ENCODE assay signal across 12 cellular contexts in the genomic region with DNA sequence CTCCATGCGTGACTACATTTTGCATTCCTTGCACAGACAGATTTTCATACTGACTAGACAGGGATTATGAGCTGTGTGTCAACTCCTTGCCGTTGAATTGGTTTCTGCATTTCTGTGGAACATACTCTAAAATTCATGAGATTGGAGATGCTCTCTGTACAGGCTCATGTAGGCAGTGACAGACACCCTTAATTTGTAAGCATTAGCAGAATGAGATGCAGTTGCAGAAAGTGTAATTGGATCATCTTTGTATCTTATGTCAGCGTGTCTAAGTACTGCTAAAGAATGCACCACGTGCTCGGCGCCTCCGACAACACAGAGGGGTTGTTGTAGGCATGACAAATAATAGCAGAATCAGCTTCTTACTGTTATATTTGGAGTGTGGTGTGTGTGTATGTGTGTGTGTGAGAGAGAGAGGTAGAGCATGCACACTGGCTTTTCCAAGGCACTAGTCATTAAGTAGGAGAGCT.
"Had no signal": no experiment of that assay in that cellular context is flagged by ENCODE, and none has a peak within 500 bp of the region (broad histone marks: within the 10 kb centered on the region; RNA-seq: fewer than 3 reads in every experiment).

No MANE protein-coding gene starts in this region.

- H3K4me1 Mint-ChIP-seq: T-helper 17 cell, WTC11 had no signal

- H3K27ac Mint-ChIP-seq: activated naive CD4-positive, alpha-beta T cell treated with anti-CD3 and anti-CD28 coated beads for 36 hours; T-helper 17 cell; WTC11 had no signal

- ATAC-seq: left ventricle myocardium superior, T-helper 17 cell, WTC11 had no signal

- H3K9me3 Mint-ChIP-seq: activated naive CD4-positive, alpha-beta T cell treated with anti-CD3 and anti-CD28 coated beads for 36 hours had no signal

- H3K4me3 Mint-ChIP-seq: activated naive CD4-positive, alpha-beta T cell treated with anti-CD3 and anti-CD28 coated beads for 36 hours; T-helper 17 cell; WTC11 had no signal

- DNase-seq: activated CD4-positive, alpha-beta T cell treated with anti-CD3 and anti-CD28 coated beads for 48 hours; activated CD8-positive, alpha-beta memory T cell treated with anti-CD3 and anti-CD28 coated beads for 24 hours; activated naive CD4-positive, alpha-beta T cell treated with anti-CD3 and anti-CD28 coated beads for 36 hours; esophagus squamous epithelium; foreskin fibroblast; left ventricle myocardium superior; mesenchymal stem cell; stimulated activated CD4-positive, alpha-beta T cell treated with anti-CD3 and anti-CD28 coated beads, Interleukin-15, amount 100 ng/mL, for 24 hours; stimulated activated CD4-positive, alpha-beta T cell treated with anti-CD3 and anti-CD28 coated beads, Interleukin-4, amount 100 ng/mL, for 24 hours; T-helper 17 cell; uterus had no signal
